Comparison of ENCODE assay signal across 30 cellular contexts in the genomic region with DNA sequence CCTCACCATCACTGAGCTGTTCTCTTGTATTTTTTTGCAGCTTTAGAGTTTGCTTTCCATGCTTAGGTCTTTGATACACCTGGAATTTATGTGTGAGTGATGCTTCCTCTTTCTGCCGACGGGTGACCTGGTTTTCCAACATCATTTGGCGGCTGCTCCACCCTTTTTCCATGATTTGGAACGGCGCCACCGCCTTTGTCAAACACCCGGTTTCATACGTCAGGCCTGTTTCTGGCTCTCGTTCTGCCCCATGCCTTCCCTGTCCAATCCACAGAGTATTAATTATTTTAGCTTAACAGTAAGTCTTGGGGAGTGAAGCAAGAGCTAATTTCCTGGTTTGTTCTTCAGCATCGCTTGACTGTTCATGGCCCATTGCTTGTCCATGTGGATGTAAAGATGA. TPM values are rescaled to one million over a fixed set of nuclear protein-coding genes. Genes with fewer than 3 reads are reported as not detected.
"Had no signal": no experiment of that assay in that cellular context is flagged by ENCODE, and none has a peak within 500 bp of the region (broad histone marks: within the 10 kb centered on the region; RNA-seq: fewer than 3 reads in every experiment).

No MANE protein-coding gene starts in this region.

- DNase-seq: activated CD4-positive, alpha-beta T cell treated with anti-CD3 and anti-CD28 coated beads, Interleukin-2, amount 10 ng/mL, durations not matched to agents 24 days and 14 days; activated CD4-positive, alpha-beta T cell treated with anti-CD3 and anti-CD28 coated beads, Interleukin-2, amount 50 U/mL, for 4 hours; activated CD8-positive, alpha-beta T cell treated with anti-CD3 and anti-CD28 coated beads for 36 hours; activated gamma-delta T cell; activated naive CD4-positive, alpha-beta T cell treated with Interleukin-2 at 50 U/mL for 16 hours; activated naive CD8-positive, alpha-beta T cell treated with anti-CD3 and anti-CD28 coated beads, Interleukin-2, amount 10 ng/mL, durations not matched to agents 7 days and 5 days; activated T-cell treated with anti-CD3 and anti-CD28 coated beads, Interleukin-2, amount 50 U/mL, for 24 hours; amygdala; colonic mucosa; Karpas-422; KBM-7; MM.1S; MV-4-11; NCI-H1092; NCI-H1436 treated with DMSO at 0.1 percent for 48 hours; NCI-H1694 treated with DMSO at 0.1 percent for 48 hours; NCI-H2081; NCI-H226; NCI-H446 treated with DMSO at 0.1 percent for 48 hours; NCI-H524; NCI-H774; SHP77; SJCRH30; T1000 had no signal

- H3K4me3 ChIP-seq: ascending aorta, cardiac muscle cell, colonic mucosa, SJCRH30, SK-N-MC had no signal

- ATAC-seq: activated CD8-positive, alpha-beta T cell treated with anti-CD3 and anti-CD28 coated beads for 36 hours; Panc1 had no signal

- H3K27ac ChIP-seq: ascending aorta, cardiac muscle cell, colonic mucosa, SJCRH30, SK-N-MC had no signal

RNA-seq across cellular contexts. Expression of a gene that starts 30.2 kb away (rescaled TPM):
- total RNA-seq: activated CD4-positive, alpha-beta T cell treated with anti-CD3 and anti-CD28 coated beads, Interleukin-2, amount 10 ng/mL, durations not matched to agents 24 days and 14 days; activated CD8-positive, alpha-beta T cell treated with anti-CD3 and anti-CD28 coated beads for 36 hours; activated naive CD8-positive, alpha-beta T cell treated with anti-CD3 and anti-CD28 coated beads, Interleukin-2, amount 10 ng/mL, durations not matched to agents 7 days and 5 days; ascending aorta; RPMI7951; T-helper 2 cell treated with Interferon-gamma antibody and Interleukin-4, amounts not matched to agents 100 ng/mL and 5 ng/mL, for 36 hours had no signal
